ENCODE assay signal across 21 cellular contexts in genomic region chr20:63099426-63100267, GRCh38.
A peak's percentile ranks its signal among the peaks of the same experiment; 100 is the strongest.
DNase-seq lines count a peak whose midpoint lies in the region; ATAC-seq, FAIRE-seq and TF ChIP-seq lines count a peak whose summit lies in the region.
"Had no signal": no experiment of that assay in that cellular context is flagged by ENCODE, and none has a peak within 500 bp of the region (broad histone marks: within the 10 kb centered on the region; RNA-seq: fewer than 3 reads in every experiment).

No MANE protein-coding gene starts in this region.

- H3K36me3 ChIP-seq in left lung (no peaks in the 10 kb centered on the region), suprapubic skin (no peaks in the 10 kb centered on the region)
- H3K36me3 ChIP-seq: ascending aorta had no signal

- H3K9me3 ChIP-seq in left lung = no peaks in the 10 kb centered on the region
- no peaks in the 10 kb centered on the region for H3K9me3 ChIP-seq in suprapubic skin
- H3K9me3 ChIP-seq: ascending aorta had no signal

- peaks cover 0 to 95% of the 10 kb centered on the region in 2 donors for H3K27me3 ChIP-seq in left lung
- peaks cover 60% of the 10 kb centered on the region for H3K27me3 ChIP-seq in suprapubic skin
- H3K27me3 ChIP-seq: ascending aorta had no signal

- H3K4me3 ChIP-seq in left lung (no peak overlapping the region), suprapubic skin (no peak overlapping the region)
- H3K4me3 ChIP-seq: ascending aorta had no signal

- no peak for ATAC-seq in left lung
- ATAC-seq: activated CD8-positive, alpha-beta T cell treated with anti-CD3 and anti-CD28 coated beads for 36 hours; activated T-helper 17 cell treated with anti-CD3 and anti-CD28 coated beads, Interleukin-2, amount 50 U/mL, for 72 hours; CD8-positive, alpha-beta T cell; SK-N-SH treated with all-trans-retinoic acid at 6 μM for 48 hours had no signal

- no peak for TF ChIP-seq POLR2A in suprapubic skin (IDR thresholded peaks at IDR 0.05)

- H3K4me1 ChIP-seq in left lung = peaks cover 4 to 10% of the 10 kb centered on the region in 2 donors
- peaks cover 14% of the 10 kb centered on the region for H3K4me1 ChIP-seq in suprapubic skin
- H3K4me1 ChIP-seq: ascending aorta had no signal

- DNase-seq in activated effector memory CD4-positive, alpha-beta T cell treated with anti-CD3 and anti-CD28 coated beads, Interleukin-2, amount 50 U/mL, for 16 hours = peak; percentile 44
- DNase-seq in activated effector memory CD4-positive, alpha-beta T cell treated with Interleukin-2 at 50 U/mL for 16 hours = no peak
- peak; percentile 34 for DNase-seq in activated CD8-positive, alpha-beta memory T cell treated with anti-CD3 and anti-CD28 coated beads, Interleukin-2, amount 50 U/mL, for 48 hours
- DNase-seq in left lung (peak; percentile 29 to 51), suprapubic skin (ENCODE audit: low spot score in 2 of 2) (peak; percentile 32 to 47), anterior cingulate cortex (lab: John Stamatoyannopoulos, UW) (no peak), HTR-8/SVneo (ENCODE audit: insufficient read length, low spot score) (no peak), foreskin melanocyte (no peak)
- DNase-seq: activated CD8-positive, alpha-beta T cell treated with anti-CD3 and anti-CD28 coated beads for 36 hours; CD8-positive, alpha-beta T cell; DND-41; foreskin fibroblast; mammary epithelial cell; NCI-H1092; NCI-H748 treated with DMSO at 0.1 percent for 48 hours had no signal

- no peak for TF ChIP-seq CTCF in left lung (IDR thresholded peaks at IDR 0.05)
- TF ChIP-seq CTCF in suprapubic skin (IDR thresholded peaks at IDR 0.05) = no peak

- 41% methylated on average over 26 of the region's 26 CpGs for WGBS in suprapubic skin

- FAIRE-seq in HTR-8/SVneo (lab: Jason Lieb, UNC) = no peak
- FAIRE-seq: endothelial cell of umbilical vein, H54 had no signal

- no peak overlapping the region for H3K27ac ChIP-seq in left lung
- no peak overlapping the region for H3K27ac ChIP-seq in suprapubic skin
- H3K27ac ChIP-seq: ascending aorta, KMS-11 had no signal

- no peak for TF ChIP-seq EP300 in suprapubic skin (IDR thresholded peaks at IDR 0.05)

- intact Hi-C loops in left lung (cut with DNase I) = no loop called here

Comparison
In these comparisons a context has a peak if more than half of its experiments do, and no peak if none do; other contexts are left out.
1. DNase-seq: peak in activated effector memory CD4-positive, alpha-beta T cell treated with anti-CD3 and anti-CD28 coated beads, Interleukin-2, amount 50 U/mL, for 16 hours (single experiment), activated CD8-positive, alpha-beta memory T cell treated with anti-CD3 and anti-CD28 coated beads, Interleukin-2, amount 50 U/mL, for 48 hours (single experiment), left lung (2 of 2) and suprapubic skin (2 of 2); none in activated effector memory CD4-positive, alpha-beta T cell treated with Interleukin-2 at 50 U/mL for 16 hours (single experiment), anterior cingulate cortex (0 of 58), HTR-8/SVneo (single experiment) and foreskin melanocyte (single experiment).